Comparison of ENCODE assay signal across 8 cellular contexts in genomic region chrX:20126833-20127232, GRCh38. TPM values are rescaled to one million over a fixed set of nuclear protein-coding genes. Genes with fewer than 3 reads are reported as not detected.
DNase-seq lines count a peak whose midpoint lies in the region; ATAC-seq, FAIRE-seq and TF ChIP-seq lines count a peak whose summit lies in the region.
"Not testable (repeated sequence)": the region's sequence is repeated elsewhere in the genome, so short reads cannot be mapped to it uniquely, and the experiment has no call there.

No MANE protein-coding gene starts in this region.

- in situ Hi-C loops in HepG2 (cut with HindIII; ENCODE audit: extremely low pct_ligation_motif_present, low pct_unique_long_range_greater_than_20kb), result not testable (repeated sequence)

- ATAC-seq in A549, HepG2: not testable (repeated sequence)
- peak; percentile 63 for ATAC-seq in GM18520 (IDR thresholded peaks at IDR 0.05; ENCODE audit: unreplicated experiment)
- ATAC-seq in GM19035 (IDR thresholded peaks at IDR 0.05; ENCODE audit: unreplicated experiment), result peak; percentile 65
- peak; percentile 48 for ATAC-seq in GM21529 (IDR thresholded peaks at IDR 0.05; ENCODE audit: unreplicated experiment)
- ATAC-seq in HG03378 (IDR thresholded peaks at IDR 0.05; ENCODE audit: unreplicated experiment), result peak; percentile 63

- not testable (repeated sequence) for H3K27ac Mint-ChIP-seq in astrocyte (ENCODE audit: unreplicated experiment)

- TF ChIP-seq CTCF in A549 (IDR thresholded peaks at IDR 0.05); HEK293 (tag by site-specific recombination; IDR thresholded peaks at IDR 0.05); astrocyte (IDR thresholded peaks at IDR 0.05; ENCODE audit: insufficient read depth, low read depth, low read length); HepG2 (CRISPR knock-in tag; IDR thresholded peaks at IDR 0.05): not testable (repeated sequence)

- not testable (repeated sequence) for H3K9ac ChIP-seq in astrocyte (ENCODE audit: low read length); HepG2 (ENCODE audit: insufficient read depth, low read depth, low read length)

- not testable (repeated sequence) for TF ChIP-seq EP300 in A549 (IDR thresholded peaks at IDR 0.05); HepG2 (IDR thresholded peaks at IDR 0.05; ENCODE audit: low read depth in 2 of 2, low read length in 2 of 2); HepG2 (CRISPR knock-in tag; IDR thresholded peaks at IDR 0.05; ENCODE audit: borderline replicate concordance)

- not testable (repeated sequence) for BruUV-seq in HepG2 (replicated peaks; lab: Mats Ljungman, UMichigan)

- H3K9me3 Mint-ChIP-seq in astrocyte (ENCODE audit: unreplicated experiment), result not testable (repeated sequence)

- H3K79me2 ChIP-seq in astrocyte (ENCODE audit: insufficient read depth, low read length); HepG2 (ENCODE audit: insufficient read depth, low read length): not testable (repeated sequence)

- not testable (repeated sequence) for DNase-seq in A549 (ENCODE audit: low read depth in 1 of 2, low spot score in 1 of 2); astrocyte (ENCODE audit: low read depth); HepG2 (ENCODE audit: low spot score)

- FAIRE-seq in A549 (lab: Jason Lieb, UNC) (peak; percentile 94), astrocyte (lab: Jason Lieb, UNC) (peak; percentile 100), HepG2 (lab: Jason Lieb, UNC) (peak; percentile 46)

- POLR2A ChIA-PET in A549 (lab: Yijun Ruan, JAX); HEK293 (lab: Yijun Ruan, JAX); HepG2 (lab: Yijun Ruan, JAX): not testable (repeated sequence)

- H3K9me3 ChIP-seq in A549; HEK293 (ENCODE audit: control insufficient read depth, insufficient read depth, low read depth, low read length); astrocyte (ENCODE audit: insufficient read depth, low read depth, low read length); HepG2 (ENCODE audit: low read length): not testable (repeated sequence)

- not testable (repeated sequence) for H3K27me3 Mint-ChIP-seq in astrocyte (ENCODE audit: low read depth, unreplicated experiment)

- H3K27me3 ChIP-seq in astrocyte (ENCODE audit: insufficient read depth, low read length); HepG2 (ENCODE audit: control insufficient read depth in 1 of 2, insufficient read depth in 2 of 2, low read length in 2 of 2): not testable (repeated sequence)

- not testable (repeated sequence) for H3K36me3 Mint-ChIP-seq in astrocyte (ENCODE audit: low read depth, unreplicated experiment)

- not testable (repeated sequence) for H3K4me3 Mint-ChIP-seq in astrocyte (ENCODE audit: unreplicated experiment)

- CTCF ChIA-PET in A549 (lab: Yijun Ruan, JAX); HEK293 (lab: Yijun Ruan, JAX); HepG2 (lab: Yijun Ruan, JAX; ENCODE audit: low intra/inter-chr PET ratio, low total read pairs): not testable (repeated sequence)

- not testable (repeated sequence) for H3K4me2 ChIP-seq in A549; astrocyte (ENCODE audit: low read length); HepG2 (ENCODE audit: low read depth, low read length)

- H2AFZ ChIP-seq in astrocyte (ENCODE audit: low read depth, low read length); HepG2 (ENCODE audit: low read length): not testable (repeated sequence)

- WGBS in A549 (ENCODE audit: missing lambda C conversion rate), result 83% methylated on average over 1 of the region's 1 CpG
- WGBS in HepG2 (ENCODE audit: low lambda C conversion rate), result 100% methylated on average over 1 of the region's 1 CpG

- H3K27ac ChIP-seq in A549; HEK293 (ENCODE audit: extremely low read depth, low read depth, low read length); astrocyte (ENCODE audit: low read depth, low read length); HepG2 (ENCODE audit: extremely low read length, insufficient read depth, low read length): not testable (repeated sequence)

- TF ChIP-seq RAD21 in A549 (conservative IDR thresholded peaks at IDR 0.05 in 1 of 2, IDR thresholded peaks at IDR 0.05 in 1 of 2); HepG2 (CRISPR knock-in tag; IDR thresholded peaks at IDR 0.05): not testable (repeated sequence)

- not testable (repeated sequence) for H3K4me3 ChIP-seq in A549; HEK293 (ENCODE audit: low read depth, low read length); astrocyte (ENCODE audit: insufficient read depth, low read depth, low read length); HepG2 (replicated peaks in 1 of 3; ENCODE audit: insufficient read depth in 1 of 3, low read depth in 2 of 3, low read length in 3 of 3)

- peaks cover 50 to 51% of the 10 kb centered on the region in 2 experiments for H3K36me3 ChIP-seq in HEK293 (ENCODE audit: control insufficient read depth in 2 of 2, insufficient read depth in 1 of 2, low read length in 2 of 2)
- H3K36me3 ChIP-seq in astrocyte (ENCODE audit: insufficient read depth, low read length), result peaks cover 10% of the 10 kb centered on the region
- H3K36me3 ChIP-seq in HepG2 (replicated peaks in 1 of 2; ENCODE audit: control insufficient read depth in 1 of 2, insufficient read depth in 2 of 2, low read length in 2 of 2), result not testable (repeated sequence)

- intact Hi-C loops in HepG2 (cut with micrococcal nuclease; ENCODE audit: unreplicated experiment), result not testable (repeated sequence)

- TF ChIP-seq POLR2A in A549 (IDR thresholded peaks at IDR 0.05; ENCODE audit: low read length); HepG2 (IDR thresholded peaks at IDR 0.05; ENCODE audit: insufficient read depth in 1 of 2, low read depth in 2 of 2, low read length in 2 of 2): not testable (repeated sequence)

- not testable (repeated sequence) for H4K20me1 ChIP-seq in astrocyte (ENCODE audit: insufficient read depth, low read length); HepG2 (ENCODE audit: insufficient read depth, low read length)

- not testable (repeated sequence) for H3K4me1 Mint-ChIP-seq in astrocyte (ENCODE audit: low read depth, unreplicated experiment)

- H3K4me1 ChIP-seq in A549 (peaks cover 18% of the 10 kb centered on the region; the same call in 2 of the 3 replicates), HepG2 (ENCODE audit: insufficient read depth, low read length) (peaks cover 18% of the 10 kb centered on the region)
- not testable (repeated sequence) for H3K4me1 ChIP-seq in HEK293 (ENCODE audit: control insufficient read depth, insufficient read depth, low read length); astrocyte (ENCODE audit: insufficient read depth, low read length)

RNA-seq across cellular contexts. Expression of gene MAP7D2, which starts 10.1 kb away (rescaled TPM):
- polyA plus RNA-seq in A549 (2011; rRNA removed), result 10.1 and 11.6 TPM in 2 replicates
- 6.4 and 7.6 TPM in 2 replicates for polyA plus RNA-seq in A549 (2012; cell fraction: cytosol; rRNA removed)
- 6.1 and 8.0 TPM in 2 replicates for polyA plus RNA-seq in A549 (2012; cell fraction: nucleus; rRNA removed)
- 9.4 to 10.1 TPM (median 10.1 TPM) in 3 replicates for polyA plus RNA-seq in A549 (2017; fragmentation: RNase III; extraction: RNeasy Plus Mini Kit Qiagen cat#74134 plus additional on column Dnase treatment)
- polyA minus RNA-seq in A549 (2011; rRNA and poly(A)+ RNA removed), result 3.6 and 4.1 TPM in 2 replicates
- 1.2 and 1.3 TPM in 2 replicates for total RNA-seq in astrocyte
- 10.5 and 14.2 TPM in 2 replicates for total RNA-seq in HepG2 (2016; rRNA removed; fragmentation: Illumina TruSeq; extraction: Trizol)
- 1.6 and 1.7 TPM in 2 replicates for total RNA-seq in HepG2 (2016; cell fraction: cytosol; rRNA removed; fragmentation: Illumina TruSeq; extraction: Trizol; ENCODE audit: low read depth)
- 10.8 and 14.2 TPM in 2 replicates for total RNA-seq in HepG2 (2016; cell fraction: insoluble cytoplasmic fraction; rRNA removed; fragmentation: Illumina TruSeq; extraction: Trizol)
- total RNA-seq in HepG2 (2016; cell fraction: membrane; rRNA removed; fragmentation: Illumina TruSeq; extraction: Trizol), result 4.6 and 5.0 TPM in 2 replicates
- total RNA-seq in HepG2 (2016; cell fraction: nucleus; rRNA removed; fragmentation: Illumina TruSeq; extraction: Trizol), result 6.9 and 9.9 TPM in 2 replicates
- polyA plus RNA-seq in HepG2 (2011; rRNA removed), result 7.2 and 9.6 TPM in 2 replicates
- 5.8 and 5.9 TPM in 2 replicates for polyA plus RNA-seq in HepG2 (2011; cell fraction: cytosol; rRNA removed)
- 8.1 and 8.2 TPM in 2 replicates for polyA plus RNA-seq in HepG2 (2011; cell fraction: nucleus; rRNA removed)
- polyA plus RNA-seq in HepG2 (2012), result 7.2 and 8.2 TPM in 2 replicates
- polyA plus RNA-seq in HepG2 (2016; cell fraction: cytosol; fragmentation: Illumina TruSeq; extraction: Trizol; ENCODE audit: low read depth), result 1.3 and 1.5 TPM in 2 replicates
- polyA plus RNA-seq in HepG2 (2016; cell fraction: insoluble cytoplasmic fraction; fragmentation: Illumina TruSeq; extraction: Trizol; ENCODE audit: low read depth), result 15.0 and 15.7 TPM in 2 replicates
- 3.5 and 4.2 TPM in 2 replicates for polyA plus RNA-seq in HepG2 (2016; cell fraction: membrane; fragmentation: Illumina TruSeq; extraction: Trizol; ENCODE audit: low read depth)
- 17.4 and 18.7 TPM in 2 replicates for polyA plus RNA-seq in HepG2 (2016; cell fraction: nucleus; fragmentation: Illumina TruSeq; extraction: Trizol; ENCODE audit: insufficient read depth, low read depth)
- polyA minus RNA-seq in HepG2 (2011; rRNA and poly(A)+ RNA removed; ENCODE audit: low replicate concordance), result 0.07 and 4.4 TPM in 2 replicates
- polyA minus RNA-seq in HepG2 (2011; cell fraction: cytosol; rRNA and poly(A)+ RNA removed), result 5.4 and 6.0 TPM in 2 replicates
- polyA minus RNA-seq in HepG2 (2011; cell fraction: nucleus; rRNA and poly(A)+ RNA removed), result 3.7 and 5.6 TPM in 2 replicates

RNA-seq across cellular contexts. Expression of gene EIF1AX, which starts 14.8 kb away (rescaled TPM):
- 112 and 203 TPM in 2 replicates for polyA plus RNA-seq in A549 (2011; rRNA removed)
- polyA plus RNA-seq in A549 (2012; cell fraction: cytosol; rRNA removed), result 20.3 and 26.1 TPM in 2 replicates
- polyA plus RNA-seq in A549 (2012; cell fraction: nucleus; rRNA removed), result 8.5 and 15.0 TPM in 2 replicates
- polyA plus RNA-seq in A549 (2017; fragmentation: RNase III; extraction: RNeasy Plus Mini Kit Qiagen cat#74134 plus additional on column Dnase treatment), result 127 to 134 TPM (median 128 TPM) in 3 replicates
- polyA minus RNA-seq in A549 (2011; rRNA and poly(A)+ RNA removed), result 16.1 and 16.4 TPM in 2 replicates
- 80.8 and 88.5 TPM in 2 replicates for total RNA-seq in astrocyte
- total RNA-seq in HepG2 (2016; rRNA removed; fragmentation: Illumina TruSeq; extraction: Trizol), result 82.7 and 124 TPM in 2 replicates
- 5.1 and 6.9 TPM in 2 replicates for total RNA-seq in HepG2 (2016; cell fraction: cytosol; rRNA removed; fragmentation: Illumina TruSeq; extraction: Trizol; ENCODE audit: low read depth)
- 79.6 and 135 TPM in 2 replicates for total RNA-seq in HepG2 (2016; cell fraction: insoluble cytoplasmic fraction; rRNA removed; fragmentation: Illumina TruSeq; extraction: Trizol)
- 24.9 and 26.4 TPM in 2 replicates for total RNA-seq in HepG2 (2016; cell fraction: membrane; rRNA removed; fragmentation: Illumina TruSeq; extraction: Trizol)
- total RNA-seq in HepG2 (2016; cell fraction: nucleus; rRNA removed; fragmentation: Illumina TruSeq; extraction: Trizol), result 38.4 and 40.2 TPM in 2 replicates
- polyA plus RNA-seq in HepG2 (2011; rRNA removed), result 24.9 and 35.1 TPM in 2 replicates
- 7.5 and 14.6 TPM in 2 replicates for polyA plus RNA-seq in HepG2 (2011; cell fraction: cytosol; rRNA removed)
- 7.1 and 9.1 TPM in 2 replicates for polyA plus RNA-seq in HepG2 (2011; cell fraction: nucleus; rRNA removed)
- polyA plus RNA-seq in HepG2 (2012), result 59.9 and 64.7 TPM in 2 replicates
- 11.9 and 14.1 TPM in 2 replicates for polyA plus RNA-seq in HepG2 (2016; cell fraction: cytosol; fragmentation: Illumina TruSeq; extraction: Trizol; ENCODE audit: low read depth)
- polyA plus RNA-seq in HepG2 (2016; cell fraction: insoluble cytoplasmic fraction; fragmentation: Illumina TruSeq; extraction: Trizol; ENCODE audit: low read depth), result 199 and 224 TPM in 2 replicates
- 30.3 and 31.0 TPM in 2 replicates for polyA plus RNA-seq in HepG2 (2016; cell fraction: membrane; fragmentation: Illumina TruSeq; extraction: Trizol; ENCODE audit: low read depth)
- 76.8 and 77.3 TPM in 2 replicates for polyA plus RNA-seq in HepG2 (2016; cell fraction: nucleus; fragmentation: Illumina TruSeq; extraction: Trizol; ENCODE audit: insufficient read depth, low read depth)
- 14.2 and 14.3 TPM in 2 replicates for polyA minus RNA-seq in HepG2 (2011; rRNA and poly(A)+ RNA removed; ENCODE audit: low replicate concordance)
- polyA minus RNA-seq in HepG2 (2011; cell fraction: cytosol; rRNA and poly(A)+ RNA removed), result 31.8 and 32.0 TPM in 2 replicates
- polyA minus RNA-seq in HepG2 (2011; cell fraction: nucleus; rRNA and poly(A)+ RNA removed), result 24.5 and 26.0 TPM in 2 replicates
